ENCODE assay signal across 1 cellular context in the genomic region with DNA sequence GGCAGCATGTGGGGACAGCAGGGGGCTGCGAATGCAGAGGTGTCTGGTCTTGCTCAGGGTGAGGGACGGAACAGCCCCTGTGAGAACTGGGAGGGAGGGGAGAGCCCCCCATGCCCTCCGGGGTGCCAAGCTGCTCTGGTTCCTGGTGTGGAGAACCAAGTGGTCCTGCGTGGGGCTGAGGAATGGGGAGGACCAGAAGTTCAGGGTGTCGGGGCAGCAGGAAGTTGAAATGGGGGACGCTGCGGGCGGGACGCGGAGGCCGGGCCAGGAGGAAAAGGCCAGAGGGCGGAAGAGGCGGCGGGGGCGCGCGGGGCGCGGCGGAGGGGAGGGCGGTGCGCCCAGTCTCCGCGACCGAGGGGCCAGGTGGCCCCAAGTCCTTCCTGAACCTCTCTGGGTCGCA.
A peak's percentile ranks its signal among the peaks of the same experiment; 100 is the strongest.
TF ChIP-seq lines count a peak whose summit lies in the region.

No MANE protein-coding gene starts in this region.

TF ChIP-seq in HCT116, 20 proteins besides CTCF, POLR2A, EP300 and RAD21 (continued from another document):
- TF ChIP-seq ZFX (IDR thresholded peaks at IDR 0.05) (0 out of 2 replicates have a peak, but pooled peaks have one; percentile 5), SIN3A (IDR thresholded peaks at IDR 0.05; ENCODE audit: low read depth) (no peak)
